In genomic region chr17:73429440-73430164, GRCh38 we compare ENCODE assay signal across 8 cellular contexts.
DNase-seq lines count a peak whose midpoint lies in the region; ATAC-seq and TF ChIP-seq lines count a peak whose summit lies in the region.

No MANE protein-coding gene starts in this region.

- H3K9ac ChIP-seq in NT2/D1 (ENCODE audit: insufficient read length, low read depth) = no peak overlapping the region

- DNase-seq in BJ (ENCODE audit: low read depth) = peak; percentile 4
- DNase-seq in Jurkat, Clone E6-1 (ENCODE audit: low read depth, low spot score) = peak; percentile 55
- DNase-seq in NT2/D1 (ENCODE audit: low read depth, low spot score) = peak; percentile 62
- DNase-seq in activated CD8-positive, alpha-beta memory T cell treated with anti-CD3 and anti-CD28 coated beads, Interleukin-2, amount 50 U/mL, for 4 hours = peak; percentile 89
- peak; percentile 76 for DNase-seq in epithelial cell of esophagus (ENCODE audit: low read depth)
- DNase-seq in myocyte (ENCODE audit: low read depth) = peak; percentile 85
- peak; percentile 97 for DNase-seq in stimulated activated CD8-positive, alpha-beta memory T cell treated with anti-CD3 and anti-CD28 coated beads, Interleukin-4, amount 100 ng/mL, for 48 hours

- CTCF ChIA-PET in BJ (lab: Yijun Ruan, JAX) = interaction anchor here (0.6 to 4.9 kb wide), 18 partner anchors 8 to 770 kb away, joined by 3 to 27 read pairs (median 4); partner anchors contain the start of gene SDK2

- TF ChIP-seq CTCF in BJ (IDR thresholded peaks at IDR 0.05; ENCODE audit: insufficient read depth, low read depth, low read length) (peak; percentile 95), epithelial cell of esophagus (IDR thresholded peaks at IDR 0.05; ENCODE audit: insufficient read depth, low read depth, low read length, missing control alignments) (peak; percentile 92)

- H3K4me3 ChIP-seq in BJ (ENCODE audit: low read depth, low read length) = no peak overlapping the region
- H3K4me3 ChIP-seq in Jurkat, Clone E6-1 (ENCODE audit: low read length) = no peak overlapping the region
- H3K4me3 ChIP-seq in NT2/D1 (ENCODE audit: insufficient read length, low read depth) = no peak overlapping the region
- H3K4me3 ChIP-seq in epithelial cell of esophagus (ENCODE audit: low read length) = no peak overlapping the region

- H3K9me3 ChIP-seq in NT2/D1 (ENCODE audit: insufficient read depth, low read length) = no peaks in the 10 kb centered on the region

- H3K36me3 ChIP-seq in BJ (ENCODE audit: control insufficient read depth, insufficient read depth, low read length) (no peaks in the 10 kb centered on the region), NT2/D1 (ENCODE audit: insufficient read depth, insufficient read length, low read length) (peaks cover 3% of the 10 kb centered on the region)

- peaks cover 5% of the 10 kb centered on the region for H3K4me1 ChIP-seq in NT2/D1 (ENCODE audit: insufficient read depth, insufficient read length)

- POLR2A ChIA-PET in BJ (lab: Charles Lee) = no interaction called here

- peak; percentile 84 for ATAC-seq in GM19397 (IDR thresholded peaks at IDR 0.05; ENCODE audit: unreplicated experiment)

- H3K27me3 ChIP-seq in BJ (ENCODE audit: control insufficient read depth, insufficient read depth, low read length) (no peaks in the 10 kb centered on the region), NT2/D1 (ENCODE audit: insufficient read depth, insufficient read length) (no peaks in the 10 kb centered on the region)

Comparison
In these comparisons a context has a peak if more than half of its experiments do, and no peak if none do; other contexts are left out.
1. DNase-seq: peak in every context shown above with its lines; median percentile 97 in stimulated activated CD8-positive, alpha-beta memory T cell treated with anti-CD3 and anti-CD28 coated beads, Interleukin-4, amount 100 ng/mL, for 48 hours; 89 in activated CD8-positive, alpha-beta memory T cell treated with anti-CD3 and anti-CD28 coated beads, Interleukin-2, amount 50 U/mL, for 4 hours; 85 in myocyte; 76 in epithelial cell of esophagus; 62 in NT2/D1; 55 in Jurkat, Clone E6-1; 4 in BJ.